34 cellular contexts compared by ENCODE assay signal in genomic region chr6:138396709-138397108, GRCh38. TPM values are rescaled to one million over a fixed set of nuclear protein-coding genes. Genes with fewer than 3 reads are reported as not detected.
"Had no signal": no experiment of that assay in that cellular context is flagged by ENCODE, and none has a peak within 500 bp of the region (broad histone marks: within the 10 kb centered on the region; RNA-seq: fewer than 3 reads in every experiment).

No MANE protein-coding gene starts in this region.

- ATAC-seq: natural killer cell; psoas muscle; sciatic nerve; stimulated activated memory B cell treated with anti-CD40 and anti-IgM and Interleukin-4, amounts not matched to agents 10 μg/mL and 1 μg/mL and 100 μg/mL, for 72 hours; stimulated activated naive CD8-positive, alpha-beta T cell treated with anti-CD3 and anti-CD28 coated beads, Interleukin-15, amount 100 ng/mL, for 72 hours; stimulated activated naive CD8-positive, alpha-beta T cell treated with anti-CD3 and anti-CD28 coated beads, Interleukin-15, Interleukin-2, amounts not matched to agents 100 U/mL and 50 U/mL, for 24 hours had no signal

- H3K4me3 ChIP-seq: neural progenitor cell, ovary, psoas muscle, skin epidermis, smooth muscle cell, spleen, suprapubic skin, testis, tibial artery, transverse colon, vagina had no signal

- H3K9ac ChIP-seq: neural progenitor cell, parathyroid adenoma had no signal

- H2AFZ ChIP-seq: neural progenitor cell, parathyroid adenoma had no signal

- H3K27ac ChIP-seq: neural progenitor cell, ovary, parathyroid adenoma, psoas muscle, skin epidermis, spleen, suprapubic skin, testis, tibial artery, transverse colon, vagina had no signal

- FAIRE-seq: urothelium cell line had no signal

- H3K36me3 ChIP-seq: neural progenitor cell, ovary, spleen, suprapubic skin, tibial artery, transverse colon, vagina had no signal

- H3K4me1 ChIP-seq: neural progenitor cell, psoas muscle, suprapubic skin, testis, tibial artery, transverse colon, vagina had no signal

- H3K4me2 ChIP-seq: neural progenitor cell, smooth muscle cell had no signal

- H3K79me2 ChIP-seq: parathyroid adenoma had no signal

- H3K27me3 ChIP-seq: neural progenitor cell, ovary, spleen, suprapubic skin, testis, tibial artery, transverse colon, vagina had no signal

- H3K9me3 ChIP-seq: ovary, psoas muscle, spleen, suprapubic skin, testis, tibial artery, transverse colon, vagina had no signal

- DNase-seq: natural killer cell; occipital lobe; ovary; posterior cingulate gyrus; psoas muscle; right cardiac atrium; spleen; stimulated activated CD4-positive, alpha-beta T cell treated with anti-CD3 and anti-CD28 coated beads, Interleukin-12 subunit alpha, Interleukin-12 subunit beta, amount 100 ng/mL, for 4 hours; stimulated activated CD4-positive, alpha-beta T cell treated with anti-CD3 and anti-CD28 coated beads, Interleukin-1b, Interleukin-23, amount 100 ng/mL, for 48 hours; stimulated activated CD4-positive, alpha-beta T cell treated with anti-CD3 and anti-CD28 coated beads, Interleukin-4, amount 100 ng/mL, for 1 hour; stimulated activated CD4-positive, alpha-beta T cell treated with anti-CD3 and anti-CD28 coated beads, Interleukin-4, amount 100 ng/mL, for 4 hours; stimulated activated CD8-positive, alpha-beta memory T cell treated with anti-CD3 and anti-CD28 coated beads, Interleukin-4, amount 100 ng/mL, for 48 hours; stimulated activated naive CD4-positive, alpha-beta T cell; stimulated activated naive CD8-positive, alpha-beta T cell treated with anti-CD3 and anti-CD28 coated beads, Interleukin-15, amount 100 ng/mL, for 72 hours; stimulated activated naive CD8-positive, alpha-beta T cell treated with anti-CD3 and anti-CD28 coated beads, Interleukin-15, Interleukin-2, amounts not matched to agents 100 U/mL and 50 U/mL, for 24 hours; substantia nigra; testis; tibial artery; transverse colon had no signal

RNA-seq across cellular contexts. Expression of gene SMIM28, which starts 19.0 kb away (rescaled TPM):
- total RNA-seq: natural killer cell, occipital lobe, osteoblast, ovary, progenitor cell of endocrine pancreas, psoas muscle, renal cortical epithelial cell, right cardiac atrium, sciatic nerve, smooth muscle cell, spleen, suprapubic skin, testis, ureter, vagina had no signal
- polyA plus RNA-seq: neural cell, ovary, psoas muscle, right cardiac atrium, smooth muscle cell, spleen, thymus had no signal
